Comparison of ENCODE assay signal across 17 cellular contexts in the genomic region with DNA sequence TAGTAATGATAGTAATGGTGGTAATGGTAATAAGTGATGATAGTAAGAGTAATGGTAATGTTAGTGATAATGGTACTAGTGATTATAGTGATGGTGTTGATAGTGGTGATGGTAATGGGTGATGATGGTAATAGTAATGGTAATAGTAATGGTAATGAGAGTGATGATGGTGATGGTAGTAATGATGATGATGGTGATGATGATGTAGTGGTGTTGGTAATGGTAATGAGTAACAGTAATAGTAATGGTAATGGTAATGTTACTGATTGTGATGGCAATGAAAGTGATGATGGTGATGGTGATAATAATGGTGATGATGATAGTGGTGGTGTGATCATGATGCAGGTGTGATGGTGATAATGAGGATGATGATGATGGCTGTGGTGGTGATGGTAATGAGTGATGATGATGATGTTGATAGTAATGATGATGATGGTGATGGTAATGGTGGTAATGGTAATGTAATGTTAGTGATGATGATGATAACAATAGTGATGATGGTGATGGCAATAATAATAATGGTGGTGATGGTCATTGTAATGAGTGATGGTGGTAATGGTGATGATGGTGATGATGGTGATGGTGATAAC.
A peak's percentile ranks its signal among the peaks of the same experiment; 100 is the strongest.
DNase-seq lines count a peak whose midpoint lies in the region; ATAC-seq, FAIRE-seq and TF ChIP-seq lines count a peak whose summit lies in the region.
"Had no signal": no experiment of that assay in that cellular context is flagged by ENCODE, and none has a peak within 500 bp of the region (broad histone marks: within the 10 kb centered on the region; RNA-seq: fewer than 3 reads in every experiment).

No MANE protein-coding gene starts in this region.

- TF ChIP-seq POLR2A in GM12891 (IDR thresholded peaks at IDR 0.05; ENCODE audit: low read depth, low read length) (no peak), GM12878 (IDR thresholded peaks at IDR 0.05; ENCODE audit: low read depth, low read length) (no peak)

- no peak for TF ChIP-seq RAD21 in GM12878 (IDR thresholded peaks at IDR 0.05; ENCODE audit: insufficient read depth, low read depth, low read length)

- no peak for ATAC-seq in GM12878
- no peak for ATAC-seq in GM18502 (IDR thresholded peaks at IDR 0.05; ENCODE audit: poor library complexity, unreplicated experiment)
- ATAC-seq: GM23338 had no signal

- H4K20me1 ChIP-seq in GM12878 (ENCODE audit: control insufficient read depth, insufficient read depth), result no peaks in the 10 kb centered on the region

- POLR2A ChIA-PET in HEK293 (lab: Yijun Ruan, JAX), result no interaction called here
- POLR2A ChIA-PET in GM12878 (lab: Charles Lee), result no interaction called here

- H3K27ac ChIP-seq in HEK293 (ENCODE audit: extremely low read depth, low read depth, low read length), result no peak overlapping the region
- H3K27ac ChIP-seq in GM12878 (ENCODE audit: control insufficient read depth, insufficient read depth), result no peak overlapping the region

- no peak overlapping the region for H2AFZ ChIP-seq in GM12878 (ENCODE audit: control insufficient read depth, low read depth, low read length)
- H2AFZ ChIP-seq: GM23338 had no signal

- SMC1A ChIA-PET in GM12878 (lab: Charles Lee; ENCODE audit: uncharacterized antibody, unreplicated experiment), result no interaction called here

- H3K9ac ChIP-seq in GM12878 (ENCODE audit: control insufficient read depth, insufficient read depth, low read length), result no peak overlapping the region

- H3K27me3 ChIP-seq in GM12878 (replicated peaks in 1 of 2; ENCODE audit: control insufficient read depth in 2 of 2, insufficient read depth in 2 of 2, low read length in 1 of 2), result no peaks in the 10 kb centered on the region; a peak in 2 of 4 replicates

- TF ChIP-seq CTCF in HEK293 (tag by site-specific recombination; IDR thresholded peaks at IDR 0.05) (no peak), GM12878 (IDR thresholded peaks at IDR 0.05 in 2 of 3, conservative IDR thresholded peaks at IDR 0.05 in 1 of 3; ENCODE audit: control insufficient read depth in 2 of 3, extremely low read depth in 1 of 3, insufficient read depth in 1 of 3, low read depth in 3 of 3, low read length in 3 of 3) (no peak)

- BruUV-seq in GM12878 (replicated peaks; lab: Mats Ljungman, UMichigan), result no TSS peak

- in situ Hi-C loops in GM12878 (cut with MboI), result no loop called here

- intact Hi-C loops in GM12878 (cut with micrococcal nuclease; ENCODE audit: unreplicated experiment), result no loop called here

- H3K4me2 ChIP-seq in GM12878 (ENCODE audit: control insufficient read depth, insufficient read depth), result no peak overlapping the region
- H3K4me2 ChIP-seq: GM23338 had no signal

- H3K79me2 ChIP-seq in GM12878 (ENCODE audit: control insufficient read depth, insufficient read depth, low read length), result no peaks in the 10 kb centered on the region

- H3K4me3 ChIP-seq in HEK293 (ENCODE audit: low read depth, low read length) (no peak overlapping the region), GM12878 (no peak overlapping the region)
- H3K4me3 ChIP-seq: GM23338, HAP-1 had no signal

- CTCF ChIA-PET in HEK293 (lab: Yijun Ruan, JAX), result no interaction called here
- CTCF ChIA-PET in GM12878 (lab: Yijun Ruan, JAX), result no interaction called here

- no peak for TF ChIP-seq EP300 in GM12878 (IDR thresholded peaks at IDR 0.05; ENCODE audit: borderline replicate concordance in 1 of 2, control insufficient read depth in 1 of 2, low read depth in 2 of 2, low read length in 2 of 2)

- H3K36me3 ChIP-seq in HEK293 (ENCODE audit: control insufficient read depth in 2 of 2, insufficient read depth in 1 of 2, low read length in 2 of 2), result no peaks in the 10 kb centered on the region
- no peaks in the 10 kb centered on the region for H3K36me3 ChIP-seq in GM12878 (ENCODE audit: control insufficient read depth in 2 of 2, insufficient read depth in 2 of 2, low read length in 1 of 2)
- H3K36me3 ChIP-seq: HAP-1 had no signal

- RAD21 ChIA-PET in GM12878 (lab: Charles Lee; ENCODE audit: unreplicated experiment), result no interaction called here

- DNase-seq in GM12891 (ENCODE audit: insufficient read length, low spot score) (no peak), GM12878 (ENCODE audit: low read depth, low spot score) (no peak), urothelium cell line (ENCODE audit: low spot score) (no peak)
- no peak for DNase-seq in activated CD4-positive, CD25-positive, alpha-beta regulatory T cell treated with anti-CD3 and anti-CD28 coated beads, Interleukin-2, amount 50 U/mL, for 72 hours
- DNase-seq: C1 segment of cervical spinal cord; Calu3; CD4-positive, alpha-beta memory T cell; COR-L47; DMS53; DMS79 treated with DMSO at 0.1 percent for 48 hours; GF-D8 had no signal

- FAIRE-seq in GM12891 (lab: Jason Lieb, UNC), result peak; percentile 69
- FAIRE-seq in GM12878 (lab: Jason Lieb, UNC), result peak; percentile 62
- FAIRE-seq in urothelium cell line (lab: Jason Lieb, UNC), result peak; percentile 99
- FAIRE-seq: GM18507, H54 had no signal

- H3K4me1 ChIP-seq in HEK293 (ENCODE audit: control insufficient read depth, insufficient read depth, low read length), result no peaks in the 10 kb centered on the region
- H3K4me1 ChIP-seq in GM12878 (ENCODE audit: control insufficient read depth, insufficient read depth, low read length), result no peaks in the 10 kb centered on the region
- H3K4me1 ChIP-seq: HAP-1 had no signal

- H3K9me3 ChIP-seq in HEK293 (ENCODE audit: control insufficient read depth, insufficient read depth, low read depth, low read length) (no peaks in the 10 kb centered on the region), GM12878 (replicated peaks; ENCODE audit: control insufficient read depth, insufficient read depth, low read length) (no peaks in the 10 kb centered on the region)
- H3K9me3 ChIP-seq: HAP-1 had no signal

TF ChIP-seq in GM12891, 5 proteins besides CTCF, POLR2A, EP300 and RAD21:
- TF ChIP-seq SPI1 (IDR thresholded peaks at IDR 0.05; ENCODE audit: low read depth, low read length) (no peak), PAX5 (IDR thresholded peaks at IDR 0.05; ENCODE audit: insufficient read depth, low read length, severe bottlenecking) (no peak), TAF1 (IDR thresholded peaks at IDR 0.05; ENCODE audit: low read depth, low read length) (no peak), POU2F2 (IDR thresholded peaks at IDR 0.05; ENCODE audit: low read depth, low read length) (no peak), POLR2AphosphoS5 (IDR thresholded peaks at IDR 0.05; ENCODE audit: low read depth, low read length) (no peak)

TF ChIP-seq in HEK293, 187 proteins besides CTCF, POLR2A, EP300 and RAD21 (continues in another document):
- TF ChIP-seq ZFP69B (tag by site-specific recombination; IDR thresholded peaks at IDR 0.05) (no peak), ZNF324 (tag by site-specific recombination; IDR thresholded peaks at IDR 0.05) (no peak), ZNF670 (tag by site-specific recombination; IDR thresholded peaks at IDR 0.05; ENCODE audit: low read depth) (0 out of 2 replicates have a peak, but pooled peaks have one; percentile 30), ZNF114 (tag by site-specific recombination; IDR thresholded peaks at IDR 0.05) (0 out of 2 replicates have a peak, but pooled peaks have one; percentile 77), ZNF335 (tag by site-specific recombination; conservative IDR thresholded peaks at IDR 0.05) (no peak)
- TF ChIP-seq, protein P1, sequence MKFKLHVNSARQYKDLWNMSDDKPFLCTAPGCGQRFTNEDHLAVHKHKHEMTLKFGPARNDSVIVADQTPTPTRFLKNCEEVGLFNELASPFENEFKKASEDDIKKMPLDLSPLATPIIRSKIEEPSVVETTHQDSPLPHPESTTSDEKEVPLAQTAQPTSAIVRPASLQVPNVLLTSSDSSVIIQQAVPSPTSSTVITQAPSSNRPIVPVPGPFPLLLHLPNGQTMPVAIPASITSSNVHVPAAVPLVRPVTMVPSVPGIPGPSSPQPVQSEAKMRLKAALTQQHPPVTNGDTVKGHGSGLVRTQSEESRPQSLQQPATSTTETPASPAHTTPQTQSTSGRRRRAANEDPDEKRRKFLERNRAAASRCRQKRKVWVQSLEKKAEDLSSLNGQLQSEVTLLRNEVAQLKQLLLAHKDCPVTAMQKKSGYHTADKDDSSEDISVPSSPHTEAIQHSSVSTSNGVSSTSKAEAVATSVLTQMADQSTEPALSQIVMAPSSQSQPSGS (tag by site-specific recombination; IDR thresholded peaks at IDR 0.05; ENCODE audit: low read depth), result peak; percentile 69

TF ChIP-seq in GM12878, 131 proteins besides CTCF, POLR2A, EP300 and RAD21 (continues in another document):
- TF ChIP-seq RCOR1 (conservative IDR thresholded peaks at IDR 0.05; ENCODE audit: low read depth, low read length), result no peak
- TF ChIP-seq TCF12 (IDR thresholded peaks at IDR 0.05; ENCODE audit: low read depth, low read length), result no peak
- TF ChIP-seq SMARCA5 (IDR thresholded peaks at IDR 0.05), result no peak
- TF ChIP-seq IKZF2 (IDR thresholded peaks at IDR 0.05), result no peak
- TF ChIP-seq, protein P2, sequence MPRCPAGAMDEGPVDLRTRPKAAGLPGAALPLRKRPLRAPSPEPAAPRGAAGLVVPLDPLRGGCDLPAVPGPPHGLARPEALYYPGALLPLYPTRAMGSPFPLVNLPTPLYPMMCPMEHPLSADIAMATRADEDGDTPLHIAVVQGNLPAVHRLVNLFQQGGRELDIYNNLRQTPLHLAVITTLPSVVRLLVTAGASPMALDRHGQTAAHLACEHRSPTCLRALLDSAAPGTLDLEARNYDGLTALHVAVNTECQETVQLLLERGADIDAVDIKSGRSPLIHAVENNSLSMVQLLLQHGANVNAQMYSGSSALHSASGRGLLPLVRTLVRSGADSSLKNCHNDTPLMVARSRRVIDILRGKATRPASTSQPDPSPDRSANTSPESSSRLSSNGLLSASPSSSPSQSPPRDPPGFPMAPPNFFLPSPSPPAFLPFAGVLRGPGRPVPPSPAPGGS (IDR thresholded peaks at IDR 0.05; ENCODE audit: borderline replicate concordance, insufficient read depth, low read depth, low read length, poor library complexity, severe bottlenecking), result no peak
- TF ChIP-seq, protein P3, sequence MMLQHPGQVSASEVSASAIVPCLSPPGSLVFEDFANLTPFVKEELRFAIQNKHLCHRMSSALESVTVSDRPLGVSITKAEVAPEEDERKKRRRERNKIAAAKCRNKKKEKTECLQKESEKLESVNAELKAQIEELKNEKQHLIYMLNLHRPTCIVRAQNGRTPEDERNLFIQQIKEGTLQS (IDR thresholded peaks at IDR 0.05; ENCODE audit: borderline replicate concordance, extremely low read depth, low read depth, low read length), result no peak
- no peak for TF ChIP-seq CEBPB (IDR thresholded peaks at IDR 0.05; ENCODE audit: borderline replicate concordance in 1 of 2, low read depth in 2 of 2, low read length in 2 of 2)
- TF ChIP-seq RELA (IDR thresholded peaks at IDR 0.05; ENCODE audit: borderline replicate concordance, partially characterized antibody), result no peak
- no peak for TF ChIP-seq NFXL1 (IDR thresholded peaks at IDR 0.05; ENCODE audit: borderline replicate concordance)
- no peak for TF ChIP-seq RFX5 (IDR thresholded peaks at IDR 0.05; ENCODE audit: low read depth, low read length)
- no peak for TF ChIP-seq ZNF384 (IDR thresholded peaks at IDR 0.05; ENCODE audit: borderline replicate concordance, low read depth, low read length)
- TF ChIP-seq SRF (IDR thresholded peaks at IDR 0.05; ENCODE audit: low read depth in 2 of 2, low read length in 2 of 2), result no peak
